Comparison of ENCODE assay signal across 1 cellular context in genomic region chr12:125228519-125229260, GRCh38.
TF ChIP-seq lines count a peak whose summit lies in the region.

No MANE protein-coding gene starts in this region.

TF ChIP-seq in SK-N-SH treated with all-trans-retinoic acid at 6 μM for 48 hours, 23 proteins besides CTCF, POLR2A, EP300 and RAD21 (continued from another document):
- TF ChIP-seq CREB5 (CRISPR knock-in tag; IDR thresholded peaks at IDR 0.05; ENCODE audit: low read depth) (no peak), GLIS3 (CRISPR knock-in tag; IDR thresholded peaks at IDR 0.05) (no peak), ZC3H10 (CRISPR knock-in tag; IDR thresholded peaks at IDR 0.05) (no peak)
